15 cellular contexts compared by ENCODE assay signal in the genomic region with DNA sequence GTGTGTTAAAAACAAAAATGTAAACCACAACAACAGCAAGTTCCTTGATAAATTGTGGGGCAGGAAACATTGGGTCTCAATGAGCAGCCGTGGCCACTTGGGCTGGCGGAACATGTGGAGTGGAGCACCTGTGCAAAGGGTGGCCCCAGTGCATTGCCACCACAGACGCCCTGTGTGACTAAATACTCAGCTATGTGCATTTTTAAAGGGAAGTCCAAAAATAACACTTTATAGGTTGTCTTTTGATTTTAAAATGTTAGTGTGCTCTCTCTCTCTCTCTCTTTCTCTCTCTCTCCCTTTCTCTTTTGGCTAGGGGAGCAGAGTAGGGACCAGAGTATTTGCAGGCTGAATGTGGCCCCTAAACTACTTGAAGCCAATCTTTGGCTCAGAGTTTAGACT.
A peak's percentile ranks its signal among the peaks of the same experiment; 100 is the strongest.
DNase-seq lines count a peak whose midpoint lies in the region; ATAC-seq and TF ChIP-seq lines count a peak whose summit lies in the region.
"Had no signal": no experiment of that assay in that cellular context is flagged by ENCODE, and none has a peak within 500 bp of the region (broad histone marks: within the 10 kb centered on the region; RNA-seq: fewer than 3 reads in every experiment).

No MANE protein-coding gene starts in this region.

- CTCF ChIA-PET in naive thymus-derived CD4-positive, alpha-beta T cell (lab: Charles Lee), result no interaction called here

- peaks cover 21% of the 10 kb centered on the region for H3K4me1 ChIP-seq in RWPE2 (ENCODE audit: insufficient read depth, poor library complexity, severe bottlenecking)
- H3K4me1 ChIP-seq in naive thymus-derived CD4-positive, alpha-beta T cell (ENCODE audit: control insufficient read depth in 2 of 2, insufficient read depth in 2 of 2, low read length in 2 of 2), result peaks cover 27 to 38% of the 10 kb centered on the region in 2 donors

- H3K9me3 ChIP-seq in RWPE2 (ENCODE audit: severe bottlenecking), result no peaks in the 10 kb centered on the region
- H3K9me3 ChIP-seq in naive thymus-derived CD4-positive, alpha-beta T cell (ENCODE audit: control insufficient read depth in 2 of 3, low read length in 3 of 3), result no peaks in the 10 kb centered on the region
- H3K9me3 ChIP-seq: suprapubic skin had no signal

- no peak overlapping the region for H3K4me3 ChIP-seq in GM12865 (ENCODE audit: low read depth, low read length)
- no peak overlapping the region for H3K4me3 ChIP-seq in RWPE2 (ENCODE audit: severe bottlenecking)
- no peak overlapping the region for H3K4me3 ChIP-seq in naive thymus-derived CD4-positive, alpha-beta T cell (ENCODE audit: low read length)
- H3K4me3 ChIP-seq: coronary artery, suprapubic skin had no signal

- ATAC-seq in HG02798 (IDR thresholded peaks at IDR 0.05; ENCODE audit: poor library complexity, unreplicated experiment), result peak; percentile 47
- peak; percentile 11; the same call in 1 of the 3 replicates for ATAC-seq in RWPE2 (ENCODE audit: low read depth)
- ATAC-seq in naive thymus-derived CD4-positive, alpha-beta T cell, result no peak
- no peak for ATAC-seq in omental fat pad (ENCODE audit: low FRiP score)
- no peak for ATAC-seq in GM19324 (IDR thresholded peaks at IDR 0.05; ENCODE audit: low FRiP score, unreplicated experiment)
- ATAC-seq: left cardiac atrium had no signal

- POLR2A ChIA-PET in naive thymus-derived CD4-positive, alpha-beta T cell (lab: Charles Lee), result interaction anchor here (0.6 kb wide), 1 partner anchor 26 kb away, joined by 4 read pairs; no protein-coding TSS in a partner anchor

- H3K36me3 ChIP-seq in RWPE2 (ENCODE audit: low read depth), result no peaks in the 10 kb centered on the region
- H3K36me3 ChIP-seq in naive thymus-derived CD4-positive, alpha-beta T cell (ENCODE audit: control insufficient read depth in 2 of 3, insufficient read depth in 3 of 3, low read length in 3 of 3), result no peaks in the 10 kb centered on the region
- H3K36me3 ChIP-seq: suprapubic skin had no signal

- DNase-seq in GM12865 (ENCODE audit: low read depth) (peak; percentile 56), RWPE2 (ENCODE audit: low spot score) (no peak), NCI-H82 treated with DMSO at 0.1 percent for 48 hours (lab: John Stamatoyannopoulos, UW; ENCODE audit: unreplicated experiment) (no peak), omental fat pad (ENCODE audit: low spot score) (no peak)
- DNase-seq in naive thymus-derived CD4-positive, alpha-beta T cell, result no peak
- DNase-seq: activated effector memory CD4-positive, alpha-beta T cell treated with Interleukin-2 at 50 U/mL for 16 hours; DMS53; left cardiac atrium; NCI-H187 treated with DMSO at 0.1 percent for 48 hours; stimulated activated CD4-positive, alpha-beta T cell treated with anti-CD3 and anti-CD28 coated beads, Interleukin-4, amount 100 ng/mL, for 24 hours had no signal

- peaks cover 0 to 7% (median 2%) of the 10 kb centered on the region in 11 donors for H3K9me3 Mint-ChIP-seq in naive thymus-derived CD4-positive, alpha-beta T cell

- H3K4me3 Mint-ChIP-seq in naive thymus-derived CD4-positive, alpha-beta T cell, result peak overlapping the region in 1 of 10 donors; percentile 18

- H3K27ac Mint-ChIP-seq in naive thymus-derived CD4-positive, alpha-beta T cell, result peak overlapping the region in 8 of 9 donors; percentile 32 to 99 (median 74)

- H3K27ac ChIP-seq in RWPE2 (ENCODE audit: poor library complexity, severe bottlenecking), result peak overlapping the region; percentile 19
- H3K27ac ChIP-seq in naive thymus-derived CD4-positive, alpha-beta T cell (ENCODE audit: low read depth, low read length), result no peak overlapping the region
- H3K27ac ChIP-seq: coronary artery, parathyroid adenoma, suprapubic skin had no signal

- H3K27me3 ChIP-seq in RWPE2 (ENCODE audit: insufficient read depth, poor library complexity, severe bottlenecking), result no peaks in the 10 kb centered on the region
- H3K27me3 ChIP-seq in naive thymus-derived CD4-positive, alpha-beta T cell (ENCODE audit: control insufficient read depth in 2 of 2, insufficient read depth in 2 of 2, low read length in 2 of 2), result no peaks in the 10 kb centered on the region
- H3K27me3 ChIP-seq: suprapubic skin had no signal

- intact Hi-C loops in naive thymus-derived CD4-positive, alpha-beta T cell (cut with micrococcal nuclease), result loop anchor here (2.0 to 5.0 kb wide), 2 partner anchors 83 kb away; no protein-coding TSS in a partner anchor

- H3K4me1 Mint-ChIP-seq in naive thymus-derived CD4-positive, alpha-beta T cell, result peaks cover 32 to 71% (median 60%) of the 10 kb centered on the region in 7 donors

- no peaks in the 10 kb centered on the region for H3K27me3 Mint-ChIP-seq in naive thymus-derived CD4-positive, alpha-beta T cell

- TF ChIP-seq CTCF in GM12865 (IDR thresholded peaks at IDR 0.05; ENCODE audit: insufficient read depth, low read depth, low read length, missing control alignments), result no peak
- no peak for TF ChIP-seq CTCF in RWPE2 (IDR thresholded peaks at IDR 0.05; ENCODE audit: poor library complexity, severe bottlenecking)
- no peak for TF ChIP-seq CTCF in omental fat pad (IDR thresholded peaks at IDR 0.05)

- H3K36me3 Mint-ChIP-seq in naive thymus-derived CD4-positive, alpha-beta T cell, result peaks cover 0 to 19% (median 3%) of the 10 kb centered on the region in 5 donors

Comparison
In these comparisons a context has a peak if more than half of its experiments do, and no peak if none do; other contexts are left out.
1. ATAC-seq: peak in HG02798 (single experiment) and RWPE2 (single experiment); none in naive thymus-derived CD4-positive, alpha-beta T cell (single experiment), omental fat pad (single experiment) and GM19324 (single experiment).